ENCODE assay signal across 2 cellular contexts in the genomic region with DNA sequence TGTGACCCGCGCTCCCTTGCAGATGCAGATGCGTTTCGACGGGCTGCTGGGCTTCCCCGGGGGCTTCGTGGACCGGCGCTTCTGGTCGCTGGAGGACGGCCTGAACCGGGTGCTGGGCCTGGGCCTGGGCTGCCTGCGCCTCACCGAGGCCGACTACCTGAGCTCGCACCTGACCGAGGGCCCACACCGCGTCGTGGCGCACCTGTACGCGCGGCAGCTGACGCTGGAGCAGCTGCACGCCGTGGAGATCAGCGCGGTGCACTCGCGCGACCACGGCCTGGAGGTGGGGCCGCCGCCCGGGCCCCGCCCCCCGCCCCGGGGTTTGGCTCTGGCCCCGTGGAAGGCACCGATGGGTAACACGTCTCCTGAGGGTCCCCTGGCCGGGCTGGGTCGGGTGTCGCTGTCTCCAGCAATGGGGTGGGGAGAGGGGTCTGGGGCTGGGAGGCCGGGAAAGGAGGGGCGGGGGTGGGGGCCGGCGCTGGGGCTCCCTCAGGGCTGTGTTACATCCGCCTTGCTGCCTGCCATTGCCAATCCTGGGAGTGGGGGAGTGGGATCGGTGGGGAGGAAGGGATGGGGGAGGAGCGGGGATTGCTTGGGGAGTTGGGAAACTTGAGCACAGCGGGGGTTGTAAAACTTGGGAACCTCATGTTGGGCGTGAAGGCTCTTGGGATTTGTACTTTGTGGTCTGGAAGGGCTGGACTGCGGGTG.
TF ChIP-seq lines count a peak whose summit lies in the region.

No MANE protein-coding gene starts in this region.

TF ChIP-seq in WTC11, 78 proteins besides CTCF, POLR2A, EP300 and RAD21:
- TF ChIP-seq ZNF219 (CRISPR knock-in tag; IDR thresholded peaks at IDR 0.05; ENCODE audit: borderline replicate concordance), result peak; percentile 19; the same call in 1 of the 2 replicates
- TF ChIP-seq, protein P1, sequence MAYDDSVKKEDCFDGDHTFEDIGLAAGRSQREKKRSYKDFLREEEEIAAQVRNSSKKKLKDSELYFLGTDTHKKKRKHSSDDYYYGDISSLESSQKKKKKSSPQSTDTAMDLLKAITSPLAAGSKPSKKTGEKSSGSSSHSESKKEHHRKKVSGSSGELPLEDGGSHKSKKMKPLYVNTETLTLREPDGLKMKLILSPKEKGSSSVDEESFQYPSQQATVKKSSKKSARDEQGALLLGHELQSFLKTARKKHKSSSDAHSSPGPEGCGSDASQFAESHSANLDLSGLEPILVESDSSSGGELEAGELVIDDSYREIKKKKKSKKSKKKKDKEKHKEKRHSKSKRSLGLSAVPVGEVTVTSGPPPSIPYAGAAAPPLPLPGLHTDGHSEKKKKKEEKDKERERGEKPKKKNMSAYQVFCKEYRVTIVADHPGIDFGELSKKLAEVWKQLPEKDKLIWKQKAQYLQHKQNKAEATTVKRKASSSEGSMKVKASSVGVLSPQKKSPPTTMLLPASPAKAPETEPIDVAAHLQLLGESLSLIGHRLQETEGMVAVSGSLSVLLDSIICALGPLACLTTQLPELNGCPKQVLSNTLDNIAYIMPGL (CRISPR knock-in tag; IDR thresholded peaks at IDR 0.05), result peak; percentile 2; the same call in 1 of the 2 replicates
- TF ChIP-seq GTF2I (CRISPR knock-in tag; conservative IDR thresholded peaks at IDR 0.05), result no peak
- 0 out of 2 replicates have a peak, but pooled peaks have one; percentile 73 for TF ChIP-seq KAT7 (CRISPR knock-in tag; IDR thresholded peaks at IDR 0.05; ENCODE audit: borderline replicate concordance)
- TF ChIP-seq NFE2L1 (CRISPR knock-in tag; IDR thresholded peaks at IDR 0.05), result no peak
- TF ChIP-seq ETV6 (CRISPR knock-in tag; IDR thresholded peaks at IDR 0.05), result 0 out of 2 replicates have a peak, but pooled peaks have one; percentile 12
TF ChIP-seq in WTC11: peak in this region for 4.

TF ChIP-seq in HepG2, 621 proteins besides CTCF, POLR2A, EP300 and RAD21 (continues in another document):
- 0 out of 2 replicates have a peak, but pooled peaks have one; percentile 8 for TF ChIP-seq HOXD1 (CRISPR knock-in tag; IDR thresholded peaks at IDR 0.05)
- TF ChIP-seq, protein P2, sequence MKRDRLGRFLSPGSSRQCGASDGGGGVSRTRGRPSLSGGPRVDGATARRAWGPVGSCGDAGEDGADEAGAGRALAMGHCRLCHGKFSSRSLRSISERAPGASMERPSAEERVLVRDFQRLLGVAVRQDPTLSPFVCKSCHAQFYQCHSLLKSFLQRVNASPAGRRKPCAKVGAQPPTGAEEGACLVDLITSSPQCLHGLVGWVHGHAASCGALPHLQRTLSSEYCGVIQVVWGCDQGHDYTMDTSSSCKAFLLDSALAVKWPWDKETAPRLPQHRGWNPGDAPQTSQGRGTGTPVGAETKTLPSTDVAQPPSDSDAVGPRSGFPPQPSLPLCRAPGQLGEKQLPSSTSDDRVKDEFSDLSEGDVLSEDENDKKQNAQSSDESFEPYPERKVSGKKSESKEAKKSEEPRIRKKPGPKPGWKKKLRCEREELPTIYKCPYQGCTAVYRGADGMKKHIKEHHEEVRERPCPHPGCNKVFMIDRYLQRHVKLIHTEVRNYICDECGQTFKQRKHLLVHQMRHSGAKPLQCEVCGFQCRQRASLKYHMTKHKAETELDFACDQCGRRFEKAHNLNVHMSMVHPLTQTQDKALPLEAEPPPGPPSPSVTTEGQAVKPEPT (CRISPR knock-in tag; IDR thresholded peaks at IDR 0.05; ENCODE audit: low read depth), result no peak
- TF ChIP-seq MBNL3 (CRISPR knock-in tag; conservative IDR thresholded peaks at IDR 0.05), result no peak
- TF ChIP-seq CREM (IDR thresholded peaks at IDR 0.05), result no peak
- no peak for TF ChIP-seq CREM (CRISPR knock-in tag; IDR thresholded peaks at IDR 0.05)
- no peak for TF ChIP-seq REXO4 (CRISPR knock-in tag; IDR thresholded peaks at IDR 0.05; ENCODE audit: borderline replicate concordance)
- 0 out of 2 replicates have a peak, but pooled peaks have one; percentile 10 for TF ChIP-seq ZNF234 (CRISPR knock-in tag; conservative IDR thresholded peaks at IDR 0.05)
- peak; percentile 24; the same call in 1 of the 2 replicates for TF ChIP-seq ZSCAN21 (CRISPR knock-in tag; IDR thresholded peaks at IDR 0.05; ENCODE audit: borderline replicate concordance)
- TF ChIP-seq ATF7-NPFF (CRISPR knock-in tag; IDR thresholded peaks at IDR 0.05; ENCODE audit: low read depth), result peak; percentile 58
- TF ChIP-seq ZIK1 (CRISPR knock-in tag; IDR thresholded peaks at IDR 0.05; ENCODE audit: borderline replicate concordance, low read depth), result no peak
- 0 out of 2 replicates have a peak, but pooled peaks have one; percentile 17 for TF ChIP-seq ZNF766 (CRISPR knock-in tag; IDR thresholded peaks at IDR 0.05; ENCODE audit: borderline replicate concordance)
- no peak for TF ChIP-seq PLRG1 (conservative IDR thresholded peaks at IDR 0.05)
- no peak for TF ChIP-seq NFYC (CRISPR knock-in tag; IDR thresholded peaks at IDR 0.05)
- TF ChIP-seq, protein P3, sequence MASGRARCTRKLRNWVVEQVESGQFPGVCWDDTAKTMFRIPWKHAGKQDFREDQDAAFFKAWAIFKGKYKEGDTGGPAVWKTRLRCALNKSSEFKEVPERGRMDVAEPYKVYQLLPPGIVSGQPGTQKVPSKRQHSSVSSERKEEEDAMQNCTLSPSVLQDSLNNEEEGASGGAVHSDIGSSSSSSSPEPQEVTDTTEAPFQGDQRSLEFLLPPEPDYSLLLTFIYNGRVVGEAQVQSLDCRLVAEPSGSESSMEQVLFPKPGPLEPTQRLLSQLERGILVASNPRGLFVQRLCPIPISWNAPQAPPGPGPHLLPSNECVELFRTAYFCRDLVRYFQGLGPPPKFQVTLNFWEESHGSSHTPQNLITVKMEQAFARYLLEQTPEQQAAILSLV (CRISPR knock-in tag; IDR thresholded peaks at IDR 0.05; ENCODE audit: borderline replicate concordance), result 0 out of 2 replicates have a peak, but pooled peaks have one; percentile 42
- TF ChIP-seq, protein P4, sequence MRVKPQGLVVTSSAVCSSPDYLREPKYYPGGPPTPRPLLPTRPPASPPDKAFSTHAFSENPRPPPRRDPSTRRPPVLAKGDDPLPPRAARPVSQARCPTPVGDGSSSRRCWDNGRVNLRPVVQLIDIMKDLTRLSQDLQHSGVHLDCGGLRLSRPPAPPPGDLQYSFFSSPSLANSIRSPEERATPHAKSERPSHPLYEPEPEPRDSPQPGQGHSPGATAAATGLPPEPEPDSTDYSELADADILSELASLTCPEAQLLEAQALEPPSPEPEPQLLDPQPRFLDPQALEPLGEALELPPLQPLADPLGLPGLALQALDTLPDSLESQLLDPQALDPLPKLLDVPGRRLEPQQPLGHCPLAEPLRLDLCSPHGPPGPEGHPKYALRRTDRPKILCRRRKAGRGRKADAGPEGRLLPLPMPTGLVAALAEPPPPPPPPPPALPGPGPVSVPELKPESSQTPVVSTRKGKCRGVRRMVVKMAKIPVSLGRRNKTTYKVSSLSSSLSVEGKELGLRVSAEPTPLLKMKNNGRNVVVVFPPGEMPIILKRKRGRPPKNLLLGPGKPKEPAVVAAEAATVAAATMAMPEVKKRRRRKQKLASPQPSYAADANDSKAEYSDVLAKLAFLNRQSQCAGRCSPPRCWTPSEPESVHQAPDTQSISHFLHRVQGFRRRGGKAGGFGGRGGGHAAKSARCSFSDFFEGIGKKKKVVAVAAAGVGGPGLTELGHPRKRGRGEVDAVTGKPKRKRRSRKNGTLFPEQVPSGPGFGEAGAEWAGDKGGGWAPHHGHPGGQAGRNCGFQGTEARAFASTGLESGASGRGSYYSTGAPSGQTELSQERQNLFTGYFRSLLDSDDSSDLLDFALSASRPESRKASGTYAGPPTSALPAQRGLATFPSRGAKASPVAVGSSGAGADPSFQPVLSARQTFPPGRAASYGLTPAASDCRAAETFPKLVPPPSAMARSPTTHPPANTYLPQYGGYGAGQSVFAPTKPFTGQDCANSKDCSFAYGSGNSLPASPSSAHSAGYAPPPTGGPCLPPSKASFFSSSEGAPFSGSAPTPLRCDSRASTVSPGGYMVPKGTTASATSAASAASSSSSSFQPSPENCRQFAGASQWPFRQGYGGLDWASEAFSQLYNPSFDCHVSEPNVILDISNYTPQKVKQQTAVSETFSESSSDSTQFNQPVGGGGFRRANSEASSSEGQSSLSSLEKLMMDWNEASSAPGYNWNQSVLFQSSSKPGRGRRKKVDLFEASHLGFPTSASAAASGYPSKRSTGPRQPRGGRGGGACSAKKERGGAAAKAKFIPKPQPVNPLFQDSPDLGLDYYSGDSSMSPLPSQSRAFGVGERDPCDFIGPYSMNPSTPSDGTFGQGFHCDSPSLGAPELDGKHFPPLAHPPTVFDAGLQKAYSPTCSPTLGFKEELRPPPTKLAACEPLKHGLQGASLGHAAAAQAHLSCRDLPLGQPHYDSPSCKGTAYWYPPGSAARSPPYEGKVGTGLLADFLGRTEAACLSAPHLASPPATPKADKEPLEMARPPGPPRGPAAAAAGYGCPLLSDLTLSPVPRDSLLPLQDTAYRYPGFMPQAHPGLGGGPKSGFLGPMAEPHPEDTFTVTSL (CRISPR knock-in tag; IDR thresholded peaks at IDR 0.05; ENCODE audit: borderline replicate concordance), result no peak
- peak; percentile 2; the same call in 1 of the 2 replicates for TF ChIP-seq ZNF749 (CRISPR knock-in tag; IDR thresholded peaks at IDR 0.05; ENCODE audit: borderline replicate concordance)
- TF ChIP-seq ARID2 (CRISPR knock-in tag; IDR thresholded peaks at IDR 0.05; ENCODE audit: borderline replicate concordance), result no peak
- TF ChIP-seq SOX5 (CRISPR knock-in tag; IDR thresholded peaks at IDR 0.05; ENCODE audit: borderline replicate concordance), result no peak
- TF ChIP-seq SAFB2 (CRISPR knock-in tag; IDR thresholded peaks at IDR 0.05; ENCODE audit: borderline replicate concordance, low read depth), result 0 out of 2 replicates have a peak, but pooled peaks have one; percentile 56
- peak; percentile 68 for TF ChIP-seq AGO2 (optimal IDR thresholded peaks at IDR 0.05; ENCODE audit: low read depth, low read length)
- 0 out of 2 replicates have a peak, but pooled peaks have one; percentile 11 for TF ChIP-seq ZBTB38 (CRISPR knock-in tag; IDR thresholded peaks at IDR 0.05)
- TF ChIP-seq, protein P5, sequence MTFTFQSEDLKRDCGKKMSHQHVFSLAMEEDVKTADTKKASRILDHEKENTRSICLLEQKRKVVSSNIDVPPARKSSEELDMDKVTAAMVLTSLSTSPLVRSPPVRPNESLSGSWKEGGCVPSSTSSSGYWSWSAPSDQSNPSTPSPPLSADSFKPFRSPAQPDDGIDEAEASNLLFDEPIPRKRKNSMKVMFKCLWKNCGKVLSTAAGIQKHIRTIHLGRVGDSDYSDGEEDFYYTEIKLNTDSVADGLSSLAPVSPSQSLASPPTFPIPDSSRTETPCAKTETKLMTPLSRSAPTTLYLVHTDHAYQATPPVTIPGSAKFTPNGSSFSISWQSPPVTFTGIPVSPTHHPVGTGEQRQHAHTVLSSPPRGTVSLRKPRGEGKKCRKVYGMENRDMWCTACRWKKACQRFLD (CRISPR knock-in tag; IDR thresholded peaks at IDR 0.05; ENCODE audit: borderline replicate concordance), result 0 out of 2 replicates have a peak, but pooled peaks have one; percentile 6
- TF ChIP-seq ZNF24 (IDR thresholded peaks at IDR 0.05), result no peak
- TF ChIP-seq ZNF446 (CRISPR knock-in tag; IDR thresholded peaks at IDR 0.05), result 0 out of 2 replicates have a peak, but pooled peaks have one; percentile 79
- peak; percentile 9; the same call in 1 of the 2 replicates for TF ChIP-seq NFKB2 (CRISPR knock-in tag; IDR thresholded peaks at IDR 0.05; ENCODE audit: borderline replicate concordance)
- no peak for TF ChIP-seq YY1 (IDR thresholded peaks at IDR 0.05; ENCODE audit: insufficient read depth, insufficient replicate concordance, low read depth, low read length)
- peak; percentile 60 for TF ChIP-seq ASH2L (IDR thresholded peaks at IDR 0.05; ENCODE audit: insufficient read length, low read depth, low read length)
- TF ChIP-seq, protein P6, sequence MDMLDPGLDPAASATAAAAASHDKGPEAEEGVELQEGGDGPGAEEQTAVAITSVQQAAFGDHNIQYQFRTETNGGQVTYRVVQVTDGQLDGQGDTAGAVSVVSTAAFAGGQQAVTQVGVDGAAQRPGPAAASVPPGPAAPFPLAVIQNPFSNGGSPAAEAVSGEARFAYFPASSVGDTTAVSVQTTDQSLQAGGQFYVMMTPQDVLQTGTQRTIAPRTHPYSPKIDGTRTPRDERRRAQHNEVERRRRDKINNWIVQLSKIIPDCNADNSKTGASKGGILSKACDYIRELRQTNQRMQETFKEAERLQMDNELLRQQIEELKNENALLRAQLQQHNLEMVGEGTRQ (IDR thresholded peaks at IDR 0.05; ENCODE audit: low read depth, low read length), result no peak
- TF ChIP-seq, protein P6 (CRISPR knock-in tag; IDR thresholded peaks at IDR 0.05; ENCODE audit: borderline replicate concordance), result no peak
- TF ChIP-seq ZNF792 (CRISPR knock-in tag; IDR thresholded peaks at IDR 0.05), result 0 out of 2 replicates have a peak, but pooled peaks have one; percentile 7
- TF ChIP-seq HES4 (CRISPR knock-in tag; IDR thresholded peaks at IDR 0.05; ENCODE audit: borderline replicate concordance), result peak; percentile 71; the same call in 1 of the 2 replicates
- TF ChIP-seq ZBTB7A (CRISPR knock-in tag; IDR thresholded peaks at IDR 0.05), result peak; percentile 38; the same call in 1 of the 2 replicates
- TF ChIP-seq ZFP82 (CRISPR knock-in tag; IDR thresholded peaks at IDR 0.05; ENCODE audit: borderline replicate concordance), result no peak
- TF ChIP-seq, protein P7, sequence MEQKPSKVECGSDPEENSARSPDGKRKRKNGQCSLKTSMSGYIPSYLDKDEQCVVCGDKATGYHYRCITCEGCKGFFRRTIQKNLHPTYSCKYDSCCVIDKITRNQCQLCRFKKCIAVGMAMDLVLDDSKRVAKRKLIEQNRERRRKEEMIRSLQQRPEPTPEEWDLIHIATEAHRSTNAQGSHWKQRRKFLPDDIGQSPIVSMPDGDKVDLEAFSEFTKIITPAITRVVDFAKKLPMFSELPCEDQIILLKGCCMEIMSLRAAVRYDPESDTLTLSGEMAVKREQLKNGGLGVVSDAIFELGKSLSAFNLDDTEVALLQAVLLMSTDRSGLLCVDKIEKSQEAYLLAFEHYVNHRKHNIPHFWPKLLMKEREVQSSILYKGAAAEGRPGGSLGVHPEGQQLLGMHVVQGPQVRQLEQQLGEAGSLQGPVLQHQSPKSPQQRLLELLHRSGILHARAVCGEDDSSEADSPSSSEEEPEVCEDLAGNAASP (CRISPR knock-in tag; IDR thresholded peaks at IDR 0.05; ENCODE audit: borderline replicate concordance), result no peak
- TF ChIP-seq, protein P8, sequence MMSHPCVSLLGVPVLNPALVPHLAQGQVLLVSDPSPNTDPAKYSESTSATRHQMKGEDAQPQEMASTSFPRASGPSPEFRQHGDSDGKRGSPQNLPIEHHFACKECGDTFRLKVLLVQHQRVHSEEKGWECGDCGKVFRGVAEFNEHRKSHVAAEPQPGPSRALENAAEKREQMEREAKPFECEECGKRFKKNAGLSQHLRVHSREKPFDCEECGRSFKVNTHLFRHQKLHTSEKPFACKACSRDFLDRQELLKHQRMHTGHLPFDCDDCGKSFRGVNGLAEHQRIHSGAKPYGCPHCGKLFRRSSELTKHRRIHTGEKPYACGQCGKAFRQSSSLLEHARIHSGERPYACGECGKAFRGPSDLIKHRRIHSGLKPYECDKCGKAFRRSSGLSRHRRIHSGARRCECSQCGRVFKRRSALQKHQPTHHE (CRISPR knock-in tag; IDR thresholded peaks at IDR 0.05; ENCODE audit: borderline replicate concordance), result 0 out of 2 replicates have a peak, but pooled peaks have one; percentile 6
- 0 out of 2 replicates have a peak, but pooled peaks have one; percentile 13 for TF ChIP-seq ZFP36L1 (CRISPR knock-in tag; IDR thresholded peaks at IDR 0.05)
- TF ChIP-seq ZNF777 (CRISPR knock-in tag; IDR thresholded peaks at IDR 0.05), result no peak
- no peak for TF ChIP-seq AGO1 (IDR thresholded peaks at IDR 0.05; ENCODE audit: low read depth, low read length, poor library complexity, severe bottlenecking)
- TF ChIP-seq TBX3 (IDR thresholded peaks at IDR 0.05; ENCODE audit: borderline replicate concordance), result no peak
